Comparison of ENCODE assay signal across 8 cellular contexts in the genomic region with DNA sequence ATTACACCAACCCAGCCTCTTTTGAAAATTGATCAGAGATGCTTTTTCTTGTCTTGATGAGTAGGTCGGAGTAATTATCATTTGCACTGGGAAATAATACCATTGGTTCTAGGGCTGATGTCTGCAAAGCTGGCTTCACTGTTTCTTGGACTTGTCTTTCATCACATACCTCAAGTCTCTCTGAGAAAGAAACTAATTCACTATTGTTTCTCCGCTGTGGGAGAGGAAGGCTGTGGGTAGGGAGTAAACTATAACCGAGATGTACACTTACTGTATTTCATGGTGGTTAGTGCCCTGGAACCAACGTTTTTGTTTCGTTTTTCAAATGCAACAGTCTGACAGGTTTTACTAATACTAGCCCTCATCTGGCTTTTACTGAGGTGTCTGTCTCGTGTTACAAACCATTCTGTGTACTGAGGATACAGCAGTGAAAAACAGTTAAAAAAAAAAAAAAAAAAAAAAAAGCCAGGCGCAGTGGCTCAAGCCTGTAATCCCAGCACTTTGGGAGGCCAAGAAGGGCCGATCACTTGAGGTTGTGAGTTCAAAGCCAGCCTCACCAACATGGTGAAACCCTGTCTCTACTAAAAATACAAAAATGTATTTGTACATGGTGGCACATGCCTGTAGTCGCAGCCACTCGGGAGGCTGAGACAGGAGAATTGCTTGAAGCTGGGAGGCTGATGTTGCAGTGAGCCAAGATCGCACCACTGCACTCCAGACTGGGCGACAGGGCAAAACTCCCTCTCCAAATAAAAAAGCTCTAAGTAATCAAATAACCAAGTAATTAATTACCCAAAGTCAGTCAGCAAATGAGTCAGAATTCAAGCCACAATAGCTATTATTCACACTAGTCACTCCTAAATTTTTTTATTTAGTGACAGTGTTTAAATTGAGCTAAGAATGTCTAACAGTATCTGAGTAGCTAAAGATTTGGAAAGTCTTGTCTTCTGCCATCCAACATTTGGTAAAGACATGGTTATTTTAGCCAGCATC. TPM values are rescaled to one million over a fixed set of nuclear protein-coding genes. Genes with fewer than 3 reads are reported as not detected.
DNase-seq lines count a peak whose midpoint lies in the region; ATAC-seq and TF ChIP-seq lines count a peak whose summit lies in the region.

No MANE protein-coding gene starts in this region.

- no peak for TF ChIP-seq EP300 in transverse colon (IDR thresholded peaks at IDR 0.05; ENCODE audit: low read depth)

- H3K27ac ChIP-seq in lower lobe of right lung (no peak overlapping the region), transverse colon (peak overlapping the region in 1 of 4 donors; percentile 42)

- H3K4me1 ChIP-seq in lower lobe of right lung (peaks cover 9% of the 10 kb centered on the region), transverse colon (peaks cover 6 to 20% (median 16%) of the 10 kb centered on the region in 4 donors)

- POLR2A ChIA-PET in activated naive CD8-positive, alpha-beta T cell treated with anti-CD3 and anti-CD28 coated beads, Interleukin-2, amount 10 ng/mL, durations not matched to agents 7 days and 5 days (lab: Charles Lee): interaction anchor here (0.7 to 1.5 kb wide), 7 partner anchors 23 to 743 kb away, joined by 3 to 6 read pairs (median 4); partner anchors contain the start of genes RBM34 and TOMM20

- 71 to 81% methylated on average over 7 to 12 of the region's 12 CpGs for WGBS in transverse colon (ENCODE audit: low coverage in 1 of 2), 2 donors

- ATAC-seq in GM18502 (IDR thresholded peaks at IDR 0.05; ENCODE audit: poor library complexity, unreplicated experiment) (peak; percentile 81), GM21529 (IDR thresholded peaks at IDR 0.05; ENCODE audit: unreplicated experiment) (peak; percentile 90), HG03575 (IDR thresholded peaks at IDR 0.05; ENCODE audit: extremely low read depth, insufficient number of reproducible peaks, low FRiP score, unreplicated experiment) (peak; percentile 77), left cardiac atrium (no peak), lower lobe of right lung (no peak)
- ATAC-seq in activated naive CD8-positive, alpha-beta T cell treated with anti-CD3 and anti-CD28 coated beads, Interleukin-2, amount 10 ng/mL, durations not matched to agents 7 days and 5 days (ENCODE audit: low read depth): peak; percentile 32

- peaks cover 5% of the 10 kb centered on the region for H3K27me3 Mint-ChIP-seq in activated naive CD8-positive, alpha-beta T cell treated with anti-CD3 and anti-CD28 coated beads, Interleukin-2, amount 10 ng/mL, durations not matched to agents 7 days and 5 days

- peak overlapping the region; percentile 62 for H3K4me3 Mint-ChIP-seq in activated naive CD8-positive, alpha-beta T cell treated with anti-CD3 and anti-CD28 coated beads, Interleukin-2, amount 10 ng/mL, durations not matched to agents 7 days and 5 days

- peaks cover 30% of the 10 kb centered on the region for H3K36me3 Mint-ChIP-seq in activated naive CD8-positive, alpha-beta T cell treated with anti-CD3 and anti-CD28 coated beads, Interleukin-2, amount 10 ng/mL, durations not matched to agents 7 days and 5 days

- H3K27me3 ChIP-seq in lower lobe of right lung (ENCODE audit: low read depth) (no peaks in the 10 kb centered on the region), transverse colon (no peaks in the 10 kb centered on the region)

- H3K36me3 ChIP-seq in lower lobe of right lung (peaks cover 31% of the 10 kb centered on the region), transverse colon (peaks cover 0 to 10% (median 3%) of the 10 kb centered on the region in 4 donors)

- H3K27ac Mint-ChIP-seq in activated naive CD8-positive, alpha-beta T cell treated with anti-CD3 and anti-CD28 coated beads, Interleukin-2, amount 10 ng/mL, durations not matched to agents 7 days and 5 days: peak overlapping the region; percentile 79

- no peak for TF ChIP-seq CTCF in lower lobe of right lung (IDR thresholded peaks at IDR 0.05)
- no peak for TF ChIP-seq CTCF in transverse colon (IDR thresholded peaks at IDR 0.05)

- H3K4me1 Mint-ChIP-seq in activated naive CD8-positive, alpha-beta T cell treated with anti-CD3 and anti-CD28 coated beads, Interleukin-2, amount 10 ng/mL, durations not matched to agents 7 days and 5 days: peaks cover 40% of the 10 kb centered on the region

- DNase-seq in activated naive CD8-positive, alpha-beta T cell treated with anti-CD3 and anti-CD28 coated beads, Interleukin-2, amount 10 ng/mL, durations not matched to agents 7 days and 5 days: no peak
- DNase-seq in NCI-H1694 (lab: John Stamatoyannopoulos, UW) (no peak), left cardiac atrium (no peak), lower lobe of right lung (no peak), transverse colon (no peak)

- no peaks in the 10 kb centered on the region for H3K9me3 ChIP-seq in lower lobe of right lung
- no peaks in the 10 kb centered on the region for H3K9me3 ChIP-seq in transverse colon

- H3K4me3 ChIP-seq in lower lobe of right lung: no peak overlapping the region
- no peak overlapping the region for H3K4me3 ChIP-seq in transverse colon

- intact Hi-C loops in left cardiac atrium (cut with DNase I) (no loop called here), lower lobe of right lung (cut with DNase I) (no loop called here), transverse colon (cut with DNase I; ENCODE audit: low total_unique reads) (loop anchor here (10.0 kb wide), 1 partner anchor 309 kb away; no protein-coding TSS in a partner anchor)

- in situ Hi-C loops in transverse colon (cut with MboI; ENCODE audit: low pct_ligation_motif_present in 1 of 4, low pct_unique_long_range_greater_than_20kb in 1 of 4, low sequenced_read_pairs in 3 of 4): loop anchor here in 2 of 4 donors (25.0 kb wide), 1 partner anchor 307 kb away; no protein-coding TSS in a partner anchor

- no peaks in the 10 kb centered on the region for H3K9me3 Mint-ChIP-seq in activated naive CD8-positive, alpha-beta T cell treated with anti-CD3 and anti-CD28 coated beads, Interleukin-2, amount 10 ng/mL, durations not matched to agents 7 days and 5 days

- no peak for TF ChIP-seq POLR2A in transverse colon (IDR thresholded peaks at IDR 0.05)

RNA-seq across cellular contexts. Expression of gene TOMM20, which starts 23.3 kb away (rescaled TPM):
- 10 to 100 TPM; 81.2 to 95.5 TPM for total RNA-seq in activated naive CD8-positive, alpha-beta T cell treated with anti-CD3 and anti-CD28 coated beads, Interleukin-2, amount 10 ng/mL, durations not matched to agents 7 days and 5 days
- total RNA-seq in left cardiac atrium (10 to 100 TPM; 69.3 to 95.7 TPM), lower lobe of right lung (88.4 TPM), transverse colon (10 to 100 TPM; 16.9 to 72.9 (median 54.5) TPM)

RNA-seq across cellular contexts. Expression of gene RBM34, which starts 55.7 kb away (rescaled TPM):
- 100 to 1,000 TPM; 129 to 134 TPM for total RNA-seq in activated naive CD8-positive, alpha-beta T cell treated with anti-CD3 and anti-CD28 coated beads, Interleukin-2, amount 10 ng/mL, durations not matched to agents 7 days and 5 days
- total RNA-seq in left cardiac atrium (10 to 100 TPM; 47.0 to 54.6 TPM), lower lobe of right lung (57.3 TPM), transverse colon (10 to 100 TPM; 13.1 to 56.7 (median 29.7) TPM)

Comparison
In these comparisons a context has a peak if more than half of its experiments do, and no peak if none do; other contexts are left out.
1. ATAC-seq: peak in GM18502 (single experiment), GM21529 (single experiment), HG03575 (single experiment) and activated naive CD8-positive, alpha-beta T cell treated with anti-CD3 and anti-CD28 coated beads, Interleukin-2, amount 10 ng/mL, durations not matched to agents 7 days and 5 days (single experiment); none in left cardiac atrium (0 of 2) and lower lobe of right lung (0 of 2).